ENCODE assay signal across 1 cellular context in genomic region chr17:81967533-81968395, GRCh38.
TF ChIP-seq lines count a peak whose summit lies in the region.

No MANE protein-coding gene starts in this region.

TF ChIP-seq in GM12878, 131 proteins besides CTCF, POLR2A, EP300 and RAD21 (continued from another document):
- TF ChIP-seq, protein P1, sequence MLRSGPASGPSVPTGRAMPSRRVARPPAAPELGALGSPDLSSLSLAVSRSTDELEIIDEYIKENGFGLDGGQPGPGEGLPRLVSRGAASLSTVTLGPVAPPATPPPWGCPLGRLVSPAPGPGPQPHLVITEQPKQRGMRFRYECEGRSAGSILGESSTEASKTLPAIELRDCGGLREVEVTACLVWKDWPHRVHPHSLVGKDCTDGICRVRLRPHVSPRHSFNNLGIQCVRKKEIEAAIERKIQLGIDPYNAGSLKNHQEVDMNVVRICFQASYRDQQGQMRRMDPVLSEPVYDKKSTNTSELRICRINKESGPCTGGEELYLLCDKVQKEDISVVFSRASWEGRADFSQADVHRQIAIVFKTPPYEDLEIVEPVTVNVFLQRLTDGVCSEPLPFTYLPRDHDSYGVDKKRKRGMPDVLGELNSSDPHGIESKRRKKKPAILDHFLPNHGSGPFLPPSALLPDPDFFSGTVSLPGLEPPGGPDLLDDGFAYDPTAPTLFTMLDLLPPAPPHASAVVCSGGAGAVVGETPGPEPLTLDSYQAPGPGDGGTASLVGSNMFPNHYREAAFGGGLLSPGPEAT (IDR thresholded peaks at IDR 0.05; ENCODE audit: low read depth): peak; percentile 81
- TF ChIP-seq PKNOX1 (IDR thresholded peaks at IDR 0.05) (0 out of 2 replicates have a peak, but pooled peaks have one; percentile 30), NRF1 (conservative IDR thresholded peaks at IDR 0.05; ENCODE audit: low read depth, low read length) (no peak), TCF3 (IDR thresholded peaks at IDR 0.05; ENCODE audit: borderline replicate concordance, insufficient read depth, low read depth, low read length) (0 out of 2 replicates have a peak, but pooled peaks have one; percentile 19), NR2F1 (conservative IDR thresholded peaks at IDR 0.05) (peak; percentile 87)
